ENCODE assay signal across 8 cellular contexts in the genomic region with DNA sequence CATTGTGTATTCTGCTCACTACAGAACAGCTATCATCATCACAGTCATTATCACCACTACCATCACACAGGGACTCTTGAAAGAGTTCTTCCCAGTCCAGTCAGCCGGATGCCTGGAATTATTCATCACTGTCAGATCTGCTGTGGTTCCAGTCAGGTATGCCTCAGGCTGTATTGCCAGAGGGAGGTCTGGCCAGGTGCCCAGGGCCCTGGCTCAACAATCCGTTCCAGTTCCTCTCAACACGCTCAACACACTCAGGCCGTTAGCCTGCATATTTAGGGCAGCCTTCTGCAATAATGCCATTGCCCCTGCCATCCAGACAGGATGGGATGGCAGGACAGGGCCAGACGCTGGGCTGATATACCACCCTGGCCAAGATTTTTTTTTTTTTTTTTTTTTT.
A peak's percentile ranks its signal among the peaks of the same experiment; 100 is the strongest.
DNase-seq lines count a peak whose midpoint lies in the region; ATAC-seq and TF ChIP-seq lines count a peak whose summit lies in the region.

No MANE protein-coding gene starts in this region.

- H3K27ac ChIP-seq in RWPE2 (ENCODE audit: poor library complexity, severe bottlenecking), result peak overlapping the region; percentile 51

- DNase-seq in HPDE6-E6E7 (ENCODE audit: extremely low spot score) (peak; percentile 78), RWPE2 (ENCODE audit: low spot score) (no peak), head of caudate nucleus (peak in 22 of 42 donors; percentile 26 to 83 (median 58)), stromal cell of bone marrow (ENCODE audit: low read depth) (peak; percentile 14), NCI-H526 treated with DMSO at 0.1 percent for 48 hours (lab: John Stamatoyannopoulos, UW) (no peak), NOMO-1 treated with DMSO at 0.1 percent for 48 hours (lab: John Stamatoyannopoulos, UW; ENCODE audit: unreplicated experiment) (no peak), GM19240 (ENCODE audit: insufficient read length, low spot score) (no peak), NOMO-1 (lab: John Stamatoyannopoulos, UW; ENCODE audit: unreplicated experiment in 2 of 2) (no peak)

- no peak overlapping the region for H3K4me3 ChIP-seq in RWPE2 (ENCODE audit: severe bottlenecking)

- H3K27me3 ChIP-seq in RWPE2 (ENCODE audit: insufficient read depth, poor library complexity, severe bottlenecking), result no peaks in the 10 kb centered on the region

- H3K36me3 ChIP-seq in RWPE2 (ENCODE audit: low read depth), result peaks cover 53% of the 10 kb centered on the region

- no peaks in the 10 kb centered on the region for H3K9me3 ChIP-seq in RWPE2 (ENCODE audit: severe bottlenecking)

- intact Hi-C loops in head of caudate nucleus (cut with DNase I), result no loop called here

- no peak for TF ChIP-seq CTCF in RWPE2 (IDR thresholded peaks at IDR 0.05; ENCODE audit: poor library complexity, severe bottlenecking)

- peaks cover 33% of the 10 kb centered on the region for H3K4me1 ChIP-seq in RWPE2 (ENCODE audit: insufficient read depth, poor library complexity, severe bottlenecking)

- peak; percentile 73 for ATAC-seq in RWPE2 (ENCODE audit: low read depth)

Comparison
In these comparisons a context has a peak if more than half of its experiments do, and no peak if none do; other contexts are left out.
1. DNase-seq: peak in HPDE6-E6E7 (single experiment), head of caudate nucleus (22 of 42) and stromal cell of bone marrow (single experiment); none in RWPE2 (single experiment), NCI-H526 treated with DMSO at 0.1 percent for 48 hours (single experiment), NOMO-1 treated with DMSO at 0.1 percent for 48 hours (single experiment), GM19240 (single experiment) and NOMO-1 (0 of 2).